Comparison of ENCODE assay signal across 8 cellular contexts in the genomic region with DNA sequence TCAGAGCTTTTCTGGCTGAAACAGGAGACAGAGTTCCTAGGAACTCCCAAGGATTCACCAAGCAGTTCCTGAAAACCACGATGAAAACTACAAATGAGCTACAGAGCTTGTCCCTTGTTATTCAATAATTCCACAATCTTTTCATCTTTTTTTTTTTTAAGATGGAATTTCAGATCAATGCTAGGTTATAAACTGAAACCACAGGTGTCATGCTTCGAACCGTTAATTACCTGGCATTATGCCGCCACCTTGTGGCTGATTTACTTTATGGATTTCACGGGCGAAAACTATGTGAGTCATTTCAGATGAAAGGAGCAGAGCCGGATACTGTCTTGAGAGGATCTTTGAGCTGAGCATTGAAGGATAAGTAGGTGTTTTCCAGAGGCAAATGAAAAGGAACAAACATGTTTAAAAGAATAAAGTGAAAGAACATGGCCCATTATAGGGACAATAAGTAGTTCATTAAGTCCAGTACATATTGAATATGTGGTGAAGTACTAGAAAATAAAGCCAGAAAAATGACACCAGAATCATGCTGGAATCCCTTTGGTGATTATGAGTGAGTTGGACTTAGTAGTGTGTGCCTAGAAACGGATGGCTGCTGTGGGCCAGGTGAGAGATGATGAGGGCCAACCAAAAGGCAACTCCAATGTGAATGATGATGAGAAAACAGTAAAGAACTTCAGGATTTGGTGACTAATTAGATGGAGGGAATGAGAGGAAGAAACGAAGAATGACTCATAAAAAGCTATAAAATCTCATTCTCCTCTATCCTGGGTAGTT. TPM values are rescaled to one million over a fixed set of nuclear protein-coding genes. Genes with fewer than 3 reads are reported as not detected.
DNase-seq lines count a peak whose midpoint lies in the region; ATAC-seq, FAIRE-seq and TF ChIP-seq lines count a peak whose summit lies in the region.

No MANE protein-coding gene starts in this region.

- no peaks in the 10 kb centered on the region for H4K20me1 ChIP-seq in fibroblast of lung (ENCODE audit: control insufficient read depth, extremely low read depth, insufficient read depth, low read length)

- no peaks in the 10 kb centered on the region for H3K27me3 Mint-ChIP-seq in Caco-2 (ENCODE audit: insufficient read depth, unreplicated experiment)
- H3K27me3 Mint-ChIP-seq in activated T-cell treated with anti-CD3 and anti-CD28 coated beads, Interleukin-2, amount 50 U/mL, for 72 hours (ENCODE audit: low read depth): no peaks in the 10 kb centered on the region

- TF ChIP-seq CTCF in Caco-2 (IDR thresholded peaks at IDR 0.05; ENCODE audit: insufficient read depth in 1 of 2, low read depth in 1 of 2, low read length in 1 of 2, severe bottlenecking in 1 of 2, unreplicated experiment in 1 of 2) (peak; percentile 67), fibroblast of lung (conservative IDR thresholded peaks at IDR 0.05 in 1 of 2, IDR thresholded peaks at IDR 0.05 in 1 of 2; ENCODE audit: low read depth in 1 of 2, low read length in 2 of 2) (peak; percentile 62 to 64), stomach (IDR thresholded peaks at IDR 0.05) (peak in 5 of 7 experiments; percentile 17 to 83 (median 75))

- no peak overlapping the region for H2BK15ac ChIP-seq in neuronal stem cell (ENCODE audit: low read length)

- no peaks in the 10 kb centered on the region for H3K79me1 ChIP-seq in neuronal stem cell (ENCODE audit: low read depth, low read length)

- H4K8ac ChIP-seq in neuronal stem cell (ENCODE audit: low read depth, low read length): no peak overlapping the region

- DNase-seq in Caco-2 (peak; percentile 66 to 76), Kasumi-1 (lab: John Stamatoyannopoulos, UW) (peak; percentile 74 to 79), RCC 7860 (ENCODE audit: low spot score) (peak; percentile 60), fibroblast of lung (ENCODE audit: low read depth in 2 of 2) (peak; percentile 67 to 75), neuronal stem cell (ENCODE audit: low spot score) (peak; percentile 80), stomach (peak; percentile 84)
- DNase-seq in activated T-cell treated with anti-CD3 and anti-CD28 coated beads, Interleukin-2, amount 50 U/mL, for 72 hours: peak; percentile 80 to 86

- no peak overlapping the region for H3K23ac ChIP-seq in neuronal stem cell (ENCODE audit: low read depth, low read length, poor library complexity)

- TF ChIP-seq EP300 in stomach (IDR thresholded peaks at IDR 0.05): no peak

- H2AFZ ChIP-seq in fibroblast of lung (ENCODE audit: low read length) (no peak overlapping the region), neuronal stem cell (ENCODE audit: low read length) (no peak overlapping the region)

- no peak overlapping the region for H4K91ac ChIP-seq in neuronal stem cell (ENCODE audit: low read depth, low read length, poor library complexity)

- H3K4me1 Mint-ChIP-seq in Caco-2 (ENCODE audit: low read depth, unreplicated experiment): peaks cover 9% of the 10 kb centered on the region
- H3K4me1 Mint-ChIP-seq in activated T-cell treated with anti-CD3 and anti-CD28 coated beads, Interleukin-2, amount 50 U/mL, for 72 hours (ENCODE audit: low read depth): peaks cover 60% of the 10 kb centered on the region

- no peaks in the 10 kb centered on the region for H3K27me3 ChIP-seq in Caco-2 (replicated peaks; ENCODE audit: control insufficient read depth, insufficient read depth, low read length)
- H3K27me3 ChIP-seq in fibroblast of lung (ENCODE audit: control insufficient read depth, insufficient read depth, low read length): no peaks in the 10 kb centered on the region
- no peaks in the 10 kb centered on the region for H3K27me3 ChIP-seq in neuronal stem cell (ENCODE audit: control insufficient read depth in 3 of 3, insufficient read depth in 3 of 3, low read depth in 1 of 3, low read length in 3 of 3)
- H3K27me3 ChIP-seq in stomach: no peaks in the 10 kb centered on the region

- no peak overlapping the region for H3K18ac ChIP-seq in neuronal stem cell (ENCODE audit: low read length)

- no peak overlapping the region for H2BK12ac ChIP-seq in neuronal stem cell (ENCODE audit: low read length)

- no peak overlapping the region for H3K4me3 Mint-ChIP-seq in Caco-2 (ENCODE audit: unreplicated experiment)
- H3K4me3 Mint-ChIP-seq in activated T-cell treated with anti-CD3 and anti-CD28 coated beads, Interleukin-2, amount 50 U/mL, for 72 hours: peak overlapping the region; percentile 43 to 58

- H3K9me3 Mint-ChIP-seq in Caco-2 (ENCODE audit: unreplicated experiment): no peaks in the 10 kb centered on the region
- no peaks in the 10 kb centered on the region for H3K9me3 Mint-ChIP-seq in activated T-cell treated with anti-CD3 and anti-CD28 coated beads, Interleukin-2, amount 50 U/mL, for 72 hours

- FAIRE-seq in RCC 7860 (lab: Jason Lieb, UNC): peak; percentile 90

- no peak overlapping the region for H3K27ac Mint-ChIP-seq in Caco-2 (ENCODE audit: unreplicated experiment)
- H3K27ac Mint-ChIP-seq in activated T-cell treated with anti-CD3 and anti-CD28 coated beads, Interleukin-2, amount 50 U/mL, for 72 hours: peak overlapping the region; percentile 7

- H3K79me2 ChIP-seq in fibroblast of lung (ENCODE audit: control insufficient read depth, insufficient read depth, low read length): no peaks in the 10 kb centered on the region

- H3K36me3 ChIP-seq in Caco-2 (ENCODE audit: control insufficient read depth, insufficient read depth, low read length): no peaks in the 10 kb centered on the region
- H3K36me3 ChIP-seq in fibroblast of lung (ENCODE audit: control insufficient read depth, insufficient read depth, low read length): no peaks in the 10 kb centered on the region
- H3K36me3 ChIP-seq in neuronal stem cell (replicated peaks in 1 of 2; ENCODE audit: control insufficient read depth in 2 of 2, insufficient read depth in 2 of 2, low read length in 2 of 2): peaks cover 0 to 11% of the 10 kb centered on the region in 2 donors
- H3K36me3 ChIP-seq in stomach: peaks cover 0 to 28% (median 19%) of the 10 kb centered on the region in 4 donors

- no peak overlapping the region for H3K14ac ChIP-seq in neuronal stem cell (ENCODE audit: low read length)

- no peak overlapping the region for H3K9ac ChIP-seq in fibroblast of lung (ENCODE audit: insufficient read depth, low read length)
- H3K9ac ChIP-seq in neuronal stem cell (ENCODE audit: low read depth, low read length, poor library complexity): no peak overlapping the region

- H3K4me2 ChIP-seq in fibroblast of lung (ENCODE audit: extremely low read depth, insufficient read depth, low read length) (peak overlapping the region; percentile 45), neuronal stem cell (ENCODE audit: insufficient read depth, low read length, poor library complexity, severe bottlenecking) (no peak overlapping the region)

- no peak overlapping the region for H3K4ac ChIP-seq in neuronal stem cell (ENCODE audit: low read length)

- TF ChIP-seq POLR2A in stomach (IDR thresholded peaks at IDR 0.05): no peak

- intact Hi-C loops in Caco-2 (cut with micrococcal nuclease; ENCODE audit: unreplicated experiment): loop anchor here (1.0 to 10.0 kb wide), 4 partner anchors 263 to 557 kb away; no protein-coding TSS in a partner anchor
- intact Hi-C loops in stomach (cut with DNase I; ENCODE audit: low total_unique reads): loop anchor here (5.0 kb wide), 1 partner anchor 558 kb away; no protein-coding TSS in a partner anchor

- BruUV-seq in Caco-2 (replicated peaks; lab: Mats Ljungman, UMichigan): no TSS peak

- H2AK5ac ChIP-seq in neuronal stem cell (ENCODE audit: low read depth, low read length): no peak overlapping the region

- POLR2A ChIA-PET in Caco-2 (lab: Charles Lee): no interaction called here

- H3K9me3 ChIP-seq in Caco-2 (no peaks in the 10 kb centered on the region), fibroblast of lung (ENCODE audit: control insufficient read depth, insufficient read depth, low read depth, low read length) (no peaks in the 10 kb centered on the region), neuronal stem cell (replicated peaks in 1 of 2; ENCODE audit: control insufficient read depth in 2 of 2, insufficient read depth in 1 of 2, low read depth in 1 of 2, low read length in 2 of 2) (no peaks in the 10 kb centered on the region), stomach (no peaks in the 10 kb centered on the region)

- no peak overlapping the region for H2BK5ac ChIP-seq in neuronal stem cell (ENCODE audit: low read length)

- CTCF ChIA-PET in Caco-2 (lab: Charles Lee): interaction anchor here (0.5 to 2.2 kb wide), 20 partner anchors 11 to 902 kb away, joined by 3 to 24 read pairs (median 3); a partner anchor contains a TSS

- H3K4me1 ChIP-seq in Caco-2: no peaks in the 10 kb centered on the region
- peaks cover 4% of the 10 kb centered on the region for H3K4me1 ChIP-seq in fibroblast of lung (ENCODE audit: control insufficient read depth, extremely low read depth, insufficient read depth, low read length)
- H3K4me1 ChIP-seq in neuronal stem cell (ENCODE audit: control insufficient read depth in 2 of 2, insufficient read depth in 1 of 2, low read depth in 1 of 2, low read length in 2 of 2): peaks cover 0 to 6% of the 10 kb centered on the region in 2 donors
- H3K4me1 ChIP-seq in stomach: peaks cover 0 to 10% (median 4%) of the 10 kb centered on the region in 4 donors

- no CpG with 5 or more reads among the region's 9 CpGs for WGBS in neuronal stem cell (ENCODE audit: extremely low coverage in 2 of 2, insufficient read length in 2 of 2, insufficient replicate concordance in 1 of 2), 2 donors
- 8 to 10% (median 9%) methylated on average over 9 of the region's 9 CpGs for WGBS in stomach, 5 donors

- no peak overlapping the region for H2BK120ac ChIP-seq in neuronal stem cell (ENCODE audit: low read depth, low read length)

- H3K36me3 Mint-ChIP-seq in Caco-2 (ENCODE audit: insufficient read depth, unreplicated experiment): no peaks in the 10 kb centered on the region
- no peaks in the 10 kb centered on the region for H3K36me3 Mint-ChIP-seq in activated T-cell treated with anti-CD3 and anti-CD28 coated beads, Interleukin-2, amount 50 U/mL, for 72 hours (ENCODE audit: insufficient read depth in 2 of 2)

- ATAC-seq in GM21423 (IDR thresholded peaks at IDR 0.05; ENCODE audit: unreplicated experiment): peak; percentile 62
- peak; percentile 57 to 67 for ATAC-seq in activated T-cell treated with anti-CD3 and anti-CD28 coated beads, Interleukin-2, amount 50 U/mL, for 72 hours (replicated peaks in 1 of 2)

- H3K27ac ChIP-seq in fibroblast of lung (ENCODE audit: insufficient read depth, low read length) (no peak overlapping the region), neuronal stem cell (replicated peaks; ENCODE audit: low read length) (no peak overlapping the region), stomach (peak overlapping the region in 1 of 5 donors; percentile 28)

- H3K4me3 ChIP-seq in Caco-2 (ENCODE audit: low read depth, low read length) (no peak overlapping the region), fibroblast of lung (replicated peaks in 1 of 4; ENCODE audit: control extremely low read depth in 1 of 4, insufficient read depth in 1 of 4, low read depth in 3 of 4, low read length in 4 of 4) (no peak overlapping the region), neuronal stem cell (ENCODE audit: low read length in 2 of 2) (no peak overlapping the region), stomach (peak overlapping the region in 1 of 4 donors; percentile 17)

RNA-seq across cellular contexts. Expression of a gene that starts 3.5 kb away (rescaled TPM):
- total RNA-seq in Caco-2 (2022) (1.6 and 3.2 TPM in 2 replicates), fibroblast of lung (0.99 and 1.0 TPM in 2 replicates), stomach (1 to 10 TPM in 3 of 5 donors, not detected in 2; 1.8 to 4.3 (median 2.8) TPM)
- total RNA-seq in activated T-cell treated with anti-CD3 and anti-CD28 coated beads, Interleukin-2, amount 50 U/mL, for 72 hours: 1 to 10 TPM; 7.0 to 7.1 TPM
- polyA plus RNA-seq in fibroblast of lung (0.40 and 0.54 TPM in 2 replicates), stomach (1 to 10 TPM; 5.0 to 6.6 (median 5.9) TPM)
- polyA plus RNA-seq in fibroblast of lung (2012): 0.15 and 0.33 TPM in 2 replicates
- polyA minus RNA-seq in fibroblast of lung (ENCODE audit: low replicate concordance): not detected in 2 replicates
- polyA plus RNA-seq in neuronal stem cell (2013, experiment 1 of 2): 0.67 TPM
- 0.71 TPM for polyA plus RNA-seq in neuronal stem cell (2013, experiment 2 of 2)

RNA-seq across cellular contexts. Expression of a gene that starts 26.5 kb away (rescaled TPM):
- total RNA-seq in Caco-2 (2022) (14.5 and 14.7 TPM in 2 replicates), fibroblast of lung (13.1 and 13.7 TPM in 2 replicates), stomach (10 to 100 TPM in 3 of 5 donors, 1 to 10 TPM in 2; 5.3 to 16.5 (median 10.4) TPM)
- total RNA-seq in activated T-cell treated with anti-CD3 and anti-CD28 coated beads, Interleukin-2, amount 50 U/mL, for 72 hours: 10 to 100 TPM; 13.6 to 16.2 TPM
- polyA plus RNA-seq in fibroblast of lung (12.3 and 16.8 TPM in 2 replicates), stomach (1 to 10 TPM; 3.5 to 4.4 (median 4.0) TPM)
- 6.1 and 7.3 TPM in 2 replicates for polyA plus RNA-seq in fibroblast of lung (2012)
- polyA minus RNA-seq in fibroblast of lung (ENCODE audit: low replicate concordance): 2.9 and 11.5 TPM in 2 replicates
- 9.6 TPM for polyA plus RNA-seq in neuronal stem cell (2013, experiment 1 of 2)
- polyA plus RNA-seq in neuronal stem cell (2013, experiment 2 of 2): 9.2 TPM

RNA-seq across cellular contexts. Expression of a gene that starts 29.9 kb away (rescaled TPM):
- total RNA-seq in Caco-2 (2022): 93.1 and 95.7 TPM in 2 replicates
- 10 to 100 TPM; 29.7 to 34.2 TPM for total RNA-seq in activated T-cell treated with anti-CD3 and anti-CD28 coated beads, Interleukin-2, amount 50 U/mL, for 72 hours
- 33.1 and 37.5 TPM in 2 replicates for total RNA-seq in fibroblast of lung
- polyA plus RNA-seq in fibroblast of lung: 59.1 and 70.0 TPM in 2 replicates
- 66.1 and 73.5 TPM in 2 replicates for polyA plus RNA-seq in fibroblast of lung (2012)
- 4.5 and 7.5 TPM in 2 replicates for polyA minus RNA-seq in fibroblast of lung (ENCODE audit: low replicate concordance)
- 43.9 TPM for polyA plus RNA-seq in neuronal stem cell (2013, experiment 1 of 2)
- polyA plus RNA-seq in neuronal stem cell (2013, experiment 2 of 2): 44.3 TPM
- 10 to 100 TPM; 17.0 to 62.1 (median 31.6) TPM for total RNA-seq in stomach
- polyA plus RNA-seq in stomach: 10 to 100 TPM; 17.7 to 33.9 (median 32.2) TPM
